ENCODE assay signal across 1 cellular context in genomic region chr7:4973728-4974198, GRCh38.
TF ChIP-seq lines count a peak whose summit lies in the region.

No MANE protein-coding gene starts in this region.

TF ChIP-seq in Ishikawa, 13 proteins besides CTCF, POLR2A, EP300 and RAD21 (continued from another document):
- peak; percentile 23; the same call in 1 of the 2 replicates for TF ChIP-seq USF1 (IDR thresholded peaks at IDR 0.05)
- no peak for TF ChIP-seq YY1 (IDR thresholded peaks at IDR 0.05; ENCODE audit: low read depth)
- 0 out of 2 replicates have a peak, but pooled peaks have one; percentile 29 for TF ChIP-seq CREB1 (IDR thresholded peaks at IDR 0.05; ENCODE audit: low read depth)
- TF ChIP-seq CEBPB (IDR thresholded peaks at IDR 0.05), result no peak
- no peak; the same call in 1 of the 2 replicates for TF ChIP-seq TCF12 (IDR thresholded peaks at IDR 0.05; ENCODE audit: low read depth)
- TF ChIP-seq EGR1 (IDR thresholded peaks at IDR 0.05), result 0 out of 2 replicates have a peak, but pooled peaks have one; percentile 36
- TF ChIP-seq MAX (IDR thresholded peaks at IDR 0.05), result peak; percentile 79; the same call in 1 of the 2 replicates
